1 cellular context compared by ENCODE assay signal in the genomic region with DNA sequence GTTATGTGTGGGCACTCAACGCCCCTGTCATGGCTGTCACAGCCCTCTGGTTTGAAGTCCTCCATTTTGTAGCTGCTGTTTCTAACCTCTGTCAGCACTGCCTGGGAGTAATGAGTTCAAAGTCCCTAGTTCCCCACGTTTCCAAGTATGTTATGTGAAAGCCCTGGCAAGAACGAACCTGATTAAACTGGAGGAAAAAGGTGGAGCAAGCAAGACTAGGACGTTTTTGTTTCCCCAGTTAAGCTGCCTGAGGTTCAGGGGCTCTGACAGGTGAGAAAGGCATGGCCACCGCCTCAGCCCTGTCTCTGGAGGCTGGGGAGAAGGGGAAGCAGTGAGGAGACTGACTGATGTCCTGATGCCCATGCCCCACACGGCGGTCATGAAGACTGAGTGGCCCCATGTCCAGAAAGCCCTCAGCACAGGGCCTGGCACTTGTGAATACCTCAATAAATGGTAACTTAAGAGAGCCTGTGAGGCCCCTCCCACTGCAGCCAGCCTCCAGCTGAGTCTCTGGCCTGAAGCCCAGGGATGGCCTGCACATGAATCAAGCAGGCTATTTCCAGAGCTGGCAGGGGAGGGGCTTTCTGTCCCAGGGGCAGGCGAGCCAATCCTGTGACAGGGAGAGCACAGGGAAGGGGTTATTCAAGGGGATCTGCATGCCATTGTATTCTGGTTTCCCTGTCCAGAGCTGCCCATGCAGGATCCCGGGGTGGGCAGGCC.
TF ChIP-seq lines count a peak whose summit lies in the region.

No MANE protein-coding gene starts in this region.

TF ChIP-seq in K562, 482 proteins besides CTCF, POLR2A, EP300 and RAD21 (continued from another document):
- TF ChIP-seq MEF2A (IDR thresholded peaks at IDR 0.05; ENCODE audit: control insufficient read depth, low read depth, low read length) (peak; percentile 12; the same call in 1 of the 2 replicates), MAZ (CRISPR knock-in tag; conservative IDR thresholded peaks at IDR 0.05 in 1 of 2, IDR thresholded peaks at IDR 0.05 in 1 of 2) (0 out of 4 replicates have a peak, but pooled peaks of 1 of the 2 experiments have one; percentile 36), NFIC (IDR thresholded peaks at IDR 0.05) (peak; percentile 93), NONO (IDR thresholded peaks at IDR 0.05; ENCODE audit: low read depth in 2 of 2, low read length in 1 of 2) (no peak), RFX1 (IDR thresholded peaks at IDR 0.05) (no peak), BHLHE40 (IDR thresholded peaks at IDR 0.05; ENCODE audit: low read length) (0 out of 2 replicates have a peak, but pooled peaks have one; percentile 27), NCOA2 (IDR thresholded peaks at IDR 0.05; ENCODE audit: partially characterized antibody in 2 of 2) (no peak)
- TF ChIP-seq, protein P1, sequence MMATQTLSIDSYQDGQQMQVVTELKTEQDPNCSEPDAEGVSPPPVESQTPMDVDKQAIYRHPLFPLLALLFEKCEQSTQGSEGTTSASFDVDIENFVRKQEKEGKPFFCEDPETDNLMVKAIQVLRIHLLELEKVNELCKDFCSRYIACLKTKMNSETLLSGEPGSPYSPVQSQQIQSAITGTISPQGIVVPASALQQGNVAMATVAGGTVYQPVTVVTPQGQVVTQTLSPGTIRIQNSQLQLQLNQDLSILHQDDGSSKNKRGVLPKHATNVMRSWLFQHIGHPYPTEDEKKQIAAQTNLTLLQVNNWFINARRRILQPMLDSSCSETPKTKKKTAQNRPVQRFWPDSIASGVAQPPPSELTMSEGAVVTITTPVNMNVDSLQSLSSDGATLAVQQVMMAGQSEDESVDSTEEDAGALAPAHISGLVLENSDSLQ (IDR thresholded peaks at IDR 0.05), result peak; percentile 80
- TF ChIP-seq, protein P2, sequence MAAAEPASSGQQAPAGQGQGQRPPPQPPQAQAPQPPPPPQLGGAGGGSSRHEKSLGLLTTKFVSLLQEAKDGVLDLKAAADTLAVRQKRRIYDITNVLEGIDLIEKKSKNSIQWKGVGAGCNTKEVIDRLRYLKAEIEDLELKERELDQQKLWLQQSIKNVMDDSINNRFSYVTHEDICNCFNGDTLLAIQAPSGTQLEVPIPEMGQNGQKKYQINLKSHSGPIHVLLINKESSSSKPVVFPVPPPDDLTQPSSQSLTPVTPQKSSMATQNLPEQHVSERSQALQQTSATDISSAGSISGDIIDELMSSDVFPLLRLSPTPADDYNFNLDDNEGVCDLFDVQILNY (CRISPR knock-in tag; IDR thresholded peaks at IDR 0.05), result no peak
